In the genomic region with DNA sequence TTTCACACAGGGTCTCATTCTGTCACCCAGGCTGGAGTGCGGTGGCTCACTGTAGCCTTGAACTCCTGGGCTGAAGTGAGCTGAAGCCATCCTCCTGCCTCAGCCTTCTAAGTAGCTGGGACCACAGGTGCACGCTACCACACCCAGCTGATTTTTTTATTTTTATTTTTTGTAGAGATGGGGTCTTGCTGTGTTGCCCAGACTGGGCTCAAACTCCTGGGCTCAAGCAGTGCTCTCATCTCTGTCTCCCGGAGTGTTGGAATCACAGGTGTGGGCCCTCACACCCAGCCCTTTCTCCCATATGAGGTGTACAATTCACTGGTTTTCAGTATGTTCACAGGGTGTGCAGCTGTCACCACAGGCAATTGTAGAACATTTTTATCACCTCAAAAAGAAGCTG, we compare ENCODE assay signal across 18 cellular contexts. TPM values are rescaled to one million over a fixed set of nuclear protein-coding genes. Genes with fewer than 3 reads are reported as not detected.
DNase-seq lines count a peak whose midpoint lies in the region; ATAC-seq and TF ChIP-seq lines count a peak whose summit lies in the region.
"Had no signal": no experiment of that assay in that cellular context is flagged by ENCODE, and none has a peak within 500 bp of the region (broad histone marks: within the 10 kb centered on the region; RNA-seq: fewer than 3 reads in every experiment).

No MANE protein-coding gene starts in this region.

- H3K27me3 ChIP-seq in BLaER1 treated with 17β-estradiol and CSF1 and Interleukin-3, amounts not matched to agents 10 nM and 100 nM, result peaks cover 0 to 36% (median 0%) of the 10 kb centered on the region in 11 experiments; a peak in 4 of 22 replicates
- H3K27me3 ChIP-seq in esophagus muscularis mucosa, result no peaks in the 10 kb centered on the region

- H3K27ac ChIP-seq in BLaER1 treated with 17β-estradiol and CSF1 and Interleukin-3, amounts not matched to agents 10 nM and 100 nM, result no peak overlapping the region; a peak in 1 of 22 replicates
- H3K27ac ChIP-seq in esophagus muscularis mucosa (replicated peaks in 1 of 4), result peak overlapping the region; percentile 88 to 97 (median 94)
- H3K27ac ChIP-seq: 22Rv1 had no signal

- peak overlapping the region in 9 of 11 experiments; percentile 96 to 100 (median 99); a peak in 17 of 22 replicates for H3K4me2 ChIP-seq in BLaER1 treated with 17β-estradiol and CSF1 and Interleukin-3, amounts not matched to agents 10 nM and 100 nM

- ATAC-seq in T-cell (replicated peaks in 1 of 4) (no peak), HG02970 (IDR thresholded peaks at IDR 0.05; ENCODE audit: low FRiP score, unreplicated experiment) (no peak)

- H3K27me3 Mint-ChIP-seq in T-helper 1 cell treated with Interleukin-12 subunit alpha and Interleukin-12 subunit beta and Interleukin-4 antibody, amounts not matched to agents 30 μg/mL and 1 μg/mL, for 36 hours (ENCODE audit: low read depth), result no peaks in the 10 kb centered on the region
- no peaks in the 10 kb centered on the region for H3K27me3 Mint-ChIP-seq in T-cell

- no peaks in the 10 kb centered on the region for H3K9me3 ChIP-seq in BLaER1 treated with 17β-estradiol and CSF1 and Interleukin-3, amounts not matched to agents 10 nM and 100 nM (replicated peaks in 1 of 11)
- no peaks in the 10 kb centered on the region for H3K9me3 ChIP-seq in esophagus muscularis mucosa

- intact Hi-C loops in esophagus muscularis mucosa (cut with DNase I), result loop anchor here (5.0 kb wide), 1 partner anchor 34 kb away; no protein-coding TSS in a partner anchor

- DNase-seq in T-helper 1 cell (no peak), T-cell (no peak), esophagus muscularis mucosa (ENCODE audit: extremely low spot score) (no peak), NCI-H2029 treated with DMSO at 0.1 percent for 48 hours (lab: John Stamatoyannopoulos, UW) (no peak)
- DNase-seq in stimulated activated CD4-positive, alpha-beta T cell treated with anti-CD3 and anti-CD28 coated beads, Interleukin-1b, Interleukin-23, amount 100 ng/mL, for 48 hours, result no peak
- DNase-seq: COR-L47, EL, GOT3, IMR-90, NCI-H1105 treated with DMSO at 0.1 percent for 48 hours, NCI-H187, NCI-H446, OCI-M1, SIG-M5 had no signal

- H3K27ac Mint-ChIP-seq in T-helper 1 cell treated with Interleukin-12 subunit alpha and Interleukin-12 subunit beta and Interleukin-4 antibody, amounts not matched to agents 30 μg/mL and 1 μg/mL, for 36 hours, result no peak overlapping the region
- H3K27ac Mint-ChIP-seq in T-cell, result peak overlapping the region; percentile 11 to 80

- CTCF ChIA-PET in T-cell (lab: Charles Lee), result no interaction called here

- H3K9me3 Mint-ChIP-seq in T-helper 1 cell treated with Interleukin-12 subunit alpha and Interleukin-12 subunit beta and Interleukin-4 antibody, amounts not matched to agents 30 μg/mL and 1 μg/mL, for 36 hours, result no peaks in the 10 kb centered on the region
- no peaks in the 10 kb centered on the region for H3K9me3 Mint-ChIP-seq in T-cell

- no peak for TF ChIP-seq CTCF in esophagus muscularis mucosa (IDR thresholded peaks at IDR 0.05)

- POLR2A ChIA-PET in T-cell (lab: Charles Lee), result interaction anchor here in 1 of 2 donors (0.6 kb wide), 1 partner anchor 128 kb away, joined by 4 read pairs; no protein-coding TSS in a partner anchor

- H3K9ac ChIP-seq in BLaER1 treated with 17β-estradiol and CSF1 and Interleukin-3, amounts not matched to agents 10 nM and 100 nM, result no peak overlapping the region

- H4K20me1 ChIP-seq in BLaER1 treated with 17β-estradiol and CSF1 and Interleukin-3, amounts not matched to agents 10 nM and 100 nM, result peaks cover 69 to 99% (median 93%) of the 10 kb centered on the region in 11 experiments; a peak in 21 of 22 replicates

- H3K4me1 Mint-ChIP-seq in T-helper 1 cell treated with Interleukin-12 subunit alpha and Interleukin-12 subunit beta and Interleukin-4 antibody, amounts not matched to agents 30 μg/mL and 1 μg/mL, for 36 hours (ENCODE audit: low read depth), result peaks cover 59% of the 10 kb centered on the region
- H3K4me1 Mint-ChIP-seq in T-cell, result peaks cover 87 to 94% (median 91%) of the 10 kb centered on the region in 3 donors

- H3K4me1 ChIP-seq in BLaER1 treated with 17β-estradiol and CSF1 and Interleukin-3, amounts not matched to agents 10 nM and 100 nM, result peaks cover 85 to 97% (median 93%) of the 10 kb centered on the region in 10 experiments
- peaks cover 82 to 96% (median 92%) of the 10 kb centered on the region in 4 donors for H3K4me1 ChIP-seq in esophagus muscularis mucosa

- H3K36me3 Mint-ChIP-seq in T-helper 1 cell treated with Interleukin-12 subunit alpha and Interleukin-12 subunit beta and Interleukin-4 antibody, amounts not matched to agents 30 μg/mL and 1 μg/mL, for 36 hours (ENCODE audit: low read depth), result peaks cover 18% of the 10 kb centered on the region
- no peaks in the 10 kb centered on the region for H3K36me3 Mint-ChIP-seq in T-cell

- H3K4me3 ChIP-seq in BLaER1 treated with 17β-estradiol and CSF1 and Interleukin-3, amounts not matched to agents 10 nM and 100 nM, result no peak overlapping the region
- no peak overlapping the region for H3K4me3 ChIP-seq in esophagus muscularis mucosa

- H3K4me3 Mint-ChIP-seq in T-helper 1 cell treated with Interleukin-12 subunit alpha and Interleukin-12 subunit beta and Interleukin-4 antibody, amounts not matched to agents 30 μg/mL and 1 μg/mL, for 36 hours, result peak overlapping the region; percentile 45
- H3K4me3 Mint-ChIP-seq in T-cell, result peak overlapping the region in 1 of 3 donors; percentile 96

- no peak for TF ChIP-seq EP300 in esophagus muscularis mucosa (IDR thresholded peaks at IDR 0.05)

- 100% methylated on average over 3 of the region's 3 CpGs for WGBS in esophagus muscularis mucosa

- TF ChIP-seq POLR2A in esophagus muscularis mucosa (IDR thresholded peaks at IDR 0.05; ENCODE audit: low read depth), result no peak

- peaks cover 0 to 35% (median 5%) of the 10 kb centered on the region in 11 experiments; a peak in 8 of 22 replicates for H3K36me3 ChIP-seq in BLaER1 treated with 17β-estradiol and CSF1 and Interleukin-3, amounts not matched to agents 10 nM and 100 nM
- peaks cover 0 to 10% (median 0%) of the 10 kb centered on the region in 4 donors for H3K36me3 ChIP-seq in esophagus muscularis mucosa

RNA-seq across cellular contexts. Expression of gene INPP5A, which starts 5.2 kb away (rescaled TPM):
- total RNA-seq in T-cell, result 10 to 100 TPM; 20.9 to 23.1 (median 22.9) TPM
- 100 to 1,000 TPM; 234 to 301 (median 245) TPM for total RNA-seq in esophagus muscularis mucosa

Comparison
In these comparisons a context has a peak if more than half of its experiments do, and no peak if none do; other contexts are left out.
1. H3K27ac ChIP-seq: peak in esophagus muscularis mucosa (4 of 4); none in BLaER1 treated with 17β-estradiol and CSF1 and Interleukin-3, amounts not matched to agents 10 nM and 100 nM (0 of 11).
2. RNA of gene INPP5A, which starts 5.2 kb away (total RNA-seq): 234 to 301 TPM in esophagus muscularis mucosa; 20.9 to 23.1 TPM in T-cell; every median in the first group is over 4 times any median in the second.